In the genomic region with DNA sequence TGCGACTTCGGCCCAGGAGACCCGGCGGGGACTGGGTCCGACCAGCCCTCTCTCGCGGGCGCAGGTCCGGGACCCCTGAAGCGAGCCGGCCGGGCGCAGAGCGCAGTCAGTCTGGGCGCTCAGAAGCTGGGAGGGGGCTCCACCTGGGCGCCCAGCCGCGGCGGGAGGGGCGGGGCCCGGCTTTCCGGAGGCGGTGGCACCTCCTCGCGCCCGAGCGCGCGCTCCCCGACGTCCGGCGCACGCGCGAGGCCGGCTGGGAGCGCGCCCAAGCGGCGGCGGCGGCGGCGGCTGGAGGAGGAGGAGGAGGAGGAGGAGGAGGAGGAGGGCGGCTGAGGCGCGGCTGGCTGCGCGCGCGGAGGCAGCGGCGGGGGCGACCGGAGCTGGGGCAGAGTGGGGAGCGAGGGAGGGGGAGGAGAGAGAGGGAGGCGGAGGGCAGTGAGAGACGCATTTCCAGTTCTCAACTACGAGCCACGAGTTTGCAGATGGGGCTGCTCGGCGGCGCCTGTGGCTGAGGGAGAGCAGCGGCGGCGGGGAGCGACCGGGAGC, we compare ENCODE assay signal across 8 cellular contexts. TPM values are rescaled to one million over a fixed set of nuclear protein-coding genes. Genes with fewer than 3 reads are reported as not detected.
A peak's percentile ranks its signal among the peaks of the same experiment; 100 is the strongest.
DNase-seq lines count a peak whose midpoint lies in the region; ATAC-seq, FAIRE-seq and TF ChIP-seq lines count a peak whose summit lies in the region.

A gene with protein sequence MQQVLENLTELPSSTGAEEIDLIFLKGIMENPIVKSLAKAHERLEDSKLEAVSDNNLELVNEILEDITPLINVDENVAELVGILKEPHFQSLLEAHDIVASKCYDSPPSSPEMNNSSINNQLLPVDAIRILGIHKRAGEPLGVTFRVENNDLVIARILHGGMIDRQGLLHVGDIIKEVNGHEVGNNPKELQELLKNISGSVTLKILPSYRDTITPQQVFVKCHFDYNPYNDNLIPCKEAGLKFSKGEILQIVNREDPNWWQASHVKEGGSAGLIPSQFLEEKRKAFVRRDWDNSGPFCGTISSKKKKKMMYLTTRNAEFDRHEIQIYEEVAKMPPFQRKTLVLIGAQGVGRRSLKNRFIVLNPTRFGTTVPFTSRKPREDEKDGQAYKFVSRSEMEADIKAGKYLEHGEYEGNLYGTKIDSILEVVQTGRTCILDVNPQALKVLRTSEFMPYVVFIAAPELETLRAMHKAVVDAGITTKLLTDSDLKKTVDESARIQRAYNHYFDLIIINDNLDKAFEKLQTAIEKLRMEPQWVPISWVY (plus strand): TSS at position 445 of the 546 bp plus-strand sequence. CDS start 50,216 bp downstream, outside the sequence.

- TF ChIP-seq CTCF in GM12864 (IDR thresholded peaks at IDR 0.05; ENCODE audit: low read depth, low read length, missing control alignments): no peak
- TF ChIP-seq CTCF in astrocyte (IDR thresholded peaks at IDR 0.05; ENCODE audit: insufficient read depth, low read depth, low read length): no peak

- peaks cover 9% of the 10 kb centered on the region for H3K4me1 ChIP-seq in astrocyte (ENCODE audit: insufficient read depth, low read length)

- H3K27me3 Mint-ChIP-seq in T-helper 17 cell (peaks cover 20% of the 10 kb centered on the region), astrocyte (ENCODE audit: low read depth, unreplicated experiment) (peaks cover 21% of the 10 kb centered on the region)

- DNase-seq in GM12864 (ENCODE audit: low read depth) (no peak), HEK293T (ENCODE audit: extremely low spot score) (peak; percentile 76), MV-4-11 (lab: John Stamatoyannopoulos, UW) (peak; percentile 21), T-helper 17 cell (peak; percentile 68 to 78 (median 76)), astrocyte (ENCODE audit: low read depth) (peak; percentile 60), hepatic stellate cell (ENCODE audit: low spot score) (peak; percentile 67), renal cortical epithelial cell (ENCODE audit: low read depth) (peak; percentile 34)

- H3K9me3 ChIP-seq in T-helper 17 cell (ENCODE audit: control insufficient read depth, low read length, poor library complexity, severe bottlenecking) (no peaks in the 10 kb centered on the region), astrocyte (ENCODE audit: insufficient read depth, low read depth, low read length) (no peaks in the 10 kb centered on the region)

- H3K27ac Mint-ChIP-seq in T-helper 17 cell (peak within 1 kb of the TSS; percentile 86), astrocyte (ENCODE audit: unreplicated experiment) (peak within 1 kb of the TSS; percentile 95)

- H3K9me3 Mint-ChIP-seq in astrocyte (ENCODE audit: unreplicated experiment): no peaks in the 10 kb centered on the region

- H3K4me3 ChIP-seq in GM12864 (ENCODE audit: low read depth, low read length) (peak within 1 kb of the TSS; percentile 86), astrocyte (ENCODE audit: insufficient read depth, low read depth, low read length) (peak within 1 kb of the TSS; percentile 83)

- POLR2A ChIA-PET in HEK293T (lab: Yijun Ruan, JAX): interaction anchor here (0.5 to 0.7 kb wide), 2 partner anchors 20 to 32 kb away, joined by 3 read pairs; no protein-coding TSS in a partner anchor

- peak; percentile 83 for ATAC-seq in T-helper 17 cell
- no peak for ATAC-seq in GM18870 (IDR thresholded peaks at IDR 0.05; ENCODE audit: unreplicated experiment)

- peaks cover 30% of the 10 kb centered on the region for H3K4me1 Mint-ChIP-seq in T-helper 17 cell
- peaks cover 7% of the 10 kb centered on the region for H3K4me1 Mint-ChIP-seq in astrocyte (ENCODE audit: low read depth, unreplicated experiment)

- peaks cover 6% of the 10 kb centered on the region for H3K36me3 Mint-ChIP-seq in T-helper 17 cell (ENCODE audit: low read depth)
- H3K36me3 Mint-ChIP-seq in astrocyte (ENCODE audit: low read depth, unreplicated experiment): no peaks in the 10 kb centered on the region

- peaks cover 29% of the 10 kb centered on the region for H3K27me3 ChIP-seq in astrocyte (ENCODE audit: insufficient read depth, low read length)

- CTCF ChIA-PET in HEK293T (lab: Yijun Ruan, JAX): interaction anchor here (0.6 kb wide), 1 partner anchor 9 kb away, joined by 3 read pairs; no protein-coding TSS in a partner anchor

- no peak for FAIRE-seq in astrocyte (lab: Jason Lieb, UNC)

- H2AFZ ChIP-seq in astrocyte (ENCODE audit: low read depth, low read length): peak within 1 kb of the TSS; percentile 97

- peaks cover 37% of the 10 kb centered on the region for H3K79me2 ChIP-seq in astrocyte (ENCODE audit: insufficient read depth, low read length)

- peak within 1 kb of the TSS; percentile 97 for H3K4me2 ChIP-seq in astrocyte (ENCODE audit: low read length)

- peak within 1 kb of the TSS; percentile 91 for H3K9ac ChIP-seq in astrocyte (ENCODE audit: low read length)

- H4K20me1 ChIP-seq in astrocyte (ENCODE audit: insufficient read depth, low read length): peaks cover 11% of the 10 kb centered on the region

- no peaks in the 10 kb centered on the region for H3K36me3 ChIP-seq in astrocyte (ENCODE audit: insufficient read depth, low read length)

- peak within 1 kb of the TSS; percentile 59 for H3K27ac ChIP-seq in astrocyte (ENCODE audit: low read depth, low read length)

- H3K4me3 Mint-ChIP-seq in T-helper 17 cell (peak within 1 kb of the TSS; percentile 96), astrocyte (ENCODE audit: unreplicated experiment) (peak within 1 kb of the TSS; percentile 97)

TF ChIP-seq in HEK293T, 16 proteins besides CTCF, POLR2A, EP300 and RAD21:
- no peak for TF ChIP-seq HDGF (IDR thresholded peaks at IDR 0.05; ENCODE audit: borderline replicate concordance)
- TF ChIP-seq, protein P1, sequence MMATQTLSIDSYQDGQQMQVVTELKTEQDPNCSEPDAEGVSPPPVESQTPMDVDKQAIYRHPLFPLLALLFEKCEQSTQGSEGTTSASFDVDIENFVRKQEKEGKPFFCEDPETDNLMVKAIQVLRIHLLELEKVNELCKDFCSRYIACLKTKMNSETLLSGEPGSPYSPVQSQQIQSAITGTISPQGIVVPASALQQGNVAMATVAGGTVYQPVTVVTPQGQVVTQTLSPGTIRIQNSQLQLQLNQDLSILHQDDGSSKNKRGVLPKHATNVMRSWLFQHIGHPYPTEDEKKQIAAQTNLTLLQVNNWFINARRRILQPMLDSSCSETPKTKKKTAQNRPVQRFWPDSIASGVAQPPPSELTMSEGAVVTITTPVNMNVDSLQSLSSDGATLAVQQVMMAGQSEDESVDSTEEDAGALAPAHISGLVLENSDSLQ (IDR thresholded peaks at IDR 0.05): peak; percentile 80; the same call in 1 of the 2 replicates

RNA-seq across cellular contexts. Expression of the gene that starts here (rescaled TPM):
- total RNA-seq in T-helper 17 cell: 10 to 100 TPM; 12.8 to 15.5 TPM
- total RNA-seq in astrocyte: 30.1 and 32.7 TPM in 2 replicates
- 35.3 and 49.3 TPM in 2 replicates for total RNA-seq in renal cortical epithelial cell
